Comparison of ENCODE assay signal across 10 cellular contexts in genomic region chr10:84172435-84173356, GRCh38.
DNase-seq lines count a peak whose midpoint lies in the region; ATAC-seq and FAIRE-seq lines count a peak whose summit lies in the region.
"Had no signal": no experiment of that assay in that cellular context is flagged by ENCODE, and none has a peak within 500 bp of the region (broad histone marks: within the 10 kb centered on the region; RNA-seq: fewer than 3 reads in every experiment).

No MANE protein-coding gene starts in this region.

- no peak for FAIRE-seq in urothelium cell line (lab: Jason Lieb, UNC)

- ATAC-seq in GM18508 (IDR thresholded peaks at IDR 0.05; ENCODE audit: insufficient read depth, unreplicated experiment) (peak; percentile 37), GM21526 (IDR thresholded peaks at IDR 0.05; ENCODE audit: low FRiP score, unreplicated experiment) (peak; percentile 54), HG03280 (IDR thresholded peaks at IDR 0.05; ENCODE audit: unreplicated experiment) (peak; percentile 43)
- no peak for ATAC-seq in stimulated activated naive CD8-positive, alpha-beta T cell treated with anti-CD3 and anti-CD28 coated beads, Interleukin-15, Interleukin-2, amounts not matched to agents 100 U/mL and 50 U/mL, for 24 hours

- DNase-seq in kidney tubule cell (ENCODE audit: low spot score), result peak; percentile 46
- DNase-seq in stimulated activated naive CD8-positive, alpha-beta T cell treated with anti-CD3 and anti-CD28 coated beads, Interleukin-15, Interleukin-2, amounts not matched to agents 100 U/mL and 50 U/mL, for 24 hours, result no peak
- no peak for DNase-seq in COLO829 (ENCODE audit: low spot score)
- DNase-seq in NCI-H1694 (lab: John Stamatoyannopoulos, UW), result no peak
- DNase-seq in urothelium cell line (ENCODE audit: low spot score), result no peak
- DNase-seq: DMS153, NCI-H446 had no signal
